In the genomic region with DNA sequence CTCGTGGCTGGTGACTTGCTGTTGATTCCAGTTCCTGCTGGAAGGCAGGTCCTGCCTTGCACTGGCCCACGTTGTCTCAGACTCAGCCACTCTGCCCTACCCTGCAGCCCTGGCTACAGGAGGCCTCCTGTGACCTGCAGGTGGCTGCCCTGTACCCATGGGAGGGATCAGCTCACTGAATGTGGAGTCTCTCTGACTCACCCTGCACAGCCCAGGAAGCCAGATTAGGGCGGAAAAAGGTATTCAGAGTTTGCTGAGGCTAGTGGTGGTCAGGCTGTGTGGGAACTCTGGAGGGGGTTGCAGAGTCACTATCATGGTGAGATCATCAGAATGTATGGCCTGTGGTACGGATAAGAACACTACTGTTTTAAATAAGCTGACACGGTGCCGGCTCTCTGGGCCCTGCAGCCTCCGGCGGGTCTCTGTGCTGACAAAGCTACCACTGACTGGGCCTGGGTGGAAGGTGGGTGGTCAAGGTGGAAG, we compare ENCODE assay signal across 1 cellular context.
TF ChIP-seq lines count a peak whose summit lies in the region.

No MANE protein-coding gene starts in this region.

TF ChIP-seq in K562, 482 proteins besides CTCF, POLR2A, EP300 and RAD21 (continued from another document and continues in another):
- TF ChIP-seq, protein P1, sequence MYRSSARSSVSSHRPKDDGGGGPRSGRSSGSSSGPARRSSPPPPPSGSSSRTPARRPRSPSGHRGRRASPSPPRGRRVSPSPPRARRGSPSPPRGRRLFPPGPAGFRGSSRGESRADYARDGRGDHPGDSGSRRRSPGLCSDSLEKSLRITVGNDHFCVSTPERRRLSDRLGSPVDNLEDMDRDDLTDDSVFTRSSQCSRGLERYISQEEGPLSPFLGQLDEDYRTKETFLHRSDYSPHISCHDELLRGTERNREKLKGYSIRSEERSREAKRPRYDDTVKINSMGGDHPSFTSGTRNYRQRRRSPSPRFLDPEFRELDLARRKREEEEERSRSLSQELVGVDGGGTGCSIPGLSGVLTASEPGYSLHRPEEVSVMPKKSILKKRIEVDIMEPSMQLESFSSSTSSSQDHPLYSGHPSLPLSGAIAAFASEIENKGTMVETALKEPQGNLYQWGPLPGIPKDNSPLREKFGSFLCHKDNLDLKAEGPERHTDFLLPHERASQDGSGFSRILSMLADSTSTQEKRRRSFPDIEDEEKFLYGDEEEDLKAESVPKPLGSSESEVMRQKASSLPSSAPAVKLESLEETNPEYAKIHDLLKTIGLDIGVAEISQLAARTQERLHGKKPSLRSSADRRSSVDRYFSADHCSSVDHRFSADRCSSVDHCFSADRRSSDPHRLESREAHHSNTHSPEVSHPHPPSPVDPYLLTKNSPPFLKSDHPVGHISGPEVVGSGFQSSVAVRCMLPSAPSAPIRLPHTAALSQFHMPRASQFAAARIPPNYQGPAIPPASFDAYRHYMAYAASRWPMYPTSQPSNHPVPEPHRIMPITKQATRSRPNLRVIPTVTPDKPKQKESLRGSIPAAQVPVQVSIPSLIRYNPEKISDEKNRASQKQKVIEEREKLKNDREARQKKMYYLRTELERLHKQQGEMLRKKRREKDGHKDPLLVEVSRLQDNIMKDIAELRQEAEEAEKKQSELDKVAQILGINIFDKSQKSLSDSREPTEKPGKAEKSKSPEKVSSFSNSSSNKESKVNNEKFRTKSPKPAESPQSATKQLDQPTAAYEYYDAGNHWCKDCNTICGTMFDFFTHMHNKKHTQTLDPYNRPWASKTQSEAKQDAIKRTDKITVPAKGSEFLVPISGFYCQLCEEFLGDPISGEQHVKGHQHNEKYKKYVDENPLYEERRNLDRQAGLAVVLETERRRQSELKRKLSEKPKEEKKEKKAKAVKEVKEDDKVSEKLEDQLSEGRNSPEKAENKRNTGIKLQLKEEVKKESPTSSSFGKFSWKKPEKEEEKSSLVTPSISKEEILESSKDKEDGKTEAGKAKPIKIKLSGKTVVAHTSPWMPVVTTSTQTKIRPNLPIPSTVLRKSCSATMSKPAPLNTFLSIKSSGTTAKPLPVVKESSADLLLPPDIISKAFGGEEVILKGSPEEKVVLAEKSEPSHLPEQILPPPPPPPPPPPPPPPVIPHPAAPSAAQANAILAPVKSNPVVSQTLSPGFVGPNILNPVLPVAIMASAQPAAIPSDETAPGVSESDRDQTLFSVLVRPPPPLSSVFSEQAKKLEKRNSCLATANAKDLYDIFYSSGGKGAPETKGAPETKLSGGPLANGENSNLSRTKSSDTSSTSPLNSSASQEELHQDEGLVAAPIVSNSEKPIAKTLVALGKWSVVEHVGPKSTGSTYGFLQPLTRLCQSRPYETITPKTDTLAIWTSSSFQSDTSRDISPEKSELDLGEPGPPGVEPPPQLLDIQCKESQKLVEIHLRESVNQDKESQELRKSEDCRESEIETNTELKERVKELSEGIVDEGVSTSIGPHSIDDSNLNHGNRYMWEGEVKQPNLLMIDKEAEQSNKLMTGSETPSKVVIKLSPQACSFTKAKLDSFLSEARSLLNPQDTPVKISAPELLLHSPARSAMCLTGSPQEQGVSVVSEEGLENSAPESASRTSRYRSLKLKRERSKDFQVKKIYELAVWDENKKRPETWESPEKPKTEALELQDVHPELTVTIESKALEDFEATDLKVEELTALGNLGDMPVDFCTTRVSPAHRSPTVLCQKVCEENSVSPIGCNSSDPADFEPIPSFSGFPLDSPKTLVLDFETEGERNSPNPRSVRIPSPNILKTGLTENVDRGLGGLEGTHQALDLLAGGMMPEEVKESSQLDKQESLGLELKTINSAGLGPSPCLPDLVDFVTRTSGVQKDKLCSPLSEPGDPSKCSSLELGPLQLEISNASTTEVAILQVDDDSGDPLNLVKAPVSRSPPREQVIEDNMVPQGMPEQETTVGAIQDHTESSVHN (IDR thresholded peaks at IDR 0.05; ENCODE audit: borderline replicate concordance in 1 of 2, low read depth in 1 of 2) = no peak
- TF ChIP-seq ARID1B (IDR thresholded peaks at IDR 0.05) (peak; percentile 81), ZNF316 (IDR thresholded peaks at IDR 0.05) (0 out of 2 replicates have a peak, but pooled peaks have one; percentile 29), SMARCA4 (IDR thresholded peaks at IDR 0.05) (peak; percentile 82), TRIM28 (IDR thresholded peaks at IDR 0.05) (peak; percentile 54; the same call in 1 of the 2 replicates), KHSRP (IDR thresholded peaks at IDR 0.05) (no peak), ZFX (CRISPR knock-in tag; IDR thresholded peaks at IDR 0.05) (0 out of 2 replicates have a peak, but pooled peaks have one; percentile 24), MTA3 (IDR thresholded peaks at IDR 0.05; ENCODE audit: borderline replicate concordance) (peak; percentile 44; the same call in 1 of the 2 replicates), STAT5A (IDR thresholded peaks at IDR 0.05; ENCODE audit: borderline replicate concordance, low read length) (no peak), DPF2 (IDR thresholded peaks at IDR 0.05) (peak; percentile 84), KDM1A (IDR thresholded peaks at IDR 0.05) (no peak), BRD9 (IDR thresholded peaks at IDR 0.05; ENCODE audit: low read depth, partially characterized antibody) (no peak), E2F3 (CRISPR knock-in tag; IDR thresholded peaks at IDR 0.05) (no peak), TRIM24 (IDR thresholded peaks at IDR 0.05) (peak; percentile 24 to 70; a peak in 2 of 4 replicates), HLTF (IDR thresholded peaks at IDR 0.05) (no peak), CTBP1 (IDR thresholded peaks at IDR 0.05; ENCODE audit: borderline replicate concordance) (peak; percentile 23; the same call in 1 of the 2 replicates), SMAD2 (IDR thresholded peaks at IDR 0.05; ENCODE audit: low read depth, low read length) (no peak), JUND (IDR thresholded peaks at IDR 0.05; ENCODE audit: borderline replicate concordance, low read depth, low read length) (peak; percentile 92), JUND (tag; IDR thresholded peaks at IDR 0.05; ENCODE audit: borderline replicate concordance, low read depth, low read length) (peak; percentile 89), TCF3 (CRISPR knock-in tag; IDR thresholded peaks at IDR 0.05) (peak; percentile 55; the same call in 1 of the 2 replicates), NBN (IDR thresholded peaks at IDR 0.05; ENCODE audit: low read depth) (peak; percentile 65; the same call in 1 of the 2 replicates), BRCA1 (IDR thresholded peaks at IDR 0.05) (no peak), BRCA1 (CRISPR knock-in tag; IDR thresholded peaks at IDR 0.05) (no peak), ZNF232 (CRISPR knock-in tag; IDR thresholded peaks at IDR 0.05) (no peak), C11orf30 (IDR thresholded peaks at IDR 0.05; ENCODE audit: low read depth) (peak; percentile 65), ZNF253 (CRISPR knock-in tag; conservative IDR thresholded peaks at IDR 0.05) (no peak), ZNF124 (CRISPR knock-in tag; IDR thresholded peaks at IDR 0.05) (no peak), CREM (IDR thresholded peaks at IDR 0.05; ENCODE audit: low read depth) (peak; percentile 51; the same call in 1 of the 2 replicates), SOX6 (IDR thresholded peaks at IDR 0.05) (0 out of 2 replicates have a peak, but pooled peaks have one; percentile 47), MAFK (IDR thresholded peaks at IDR 0.05; ENCODE audit: low read length) (peak; percentile 29; the same call in 1 of the 2 replicates), ASH1L (IDR thresholded peaks at IDR 0.05; ENCODE audit: borderline replicate concordance, low read depth, partially characterized antibody) (no peak), MECOM (CRISPR knock-in tag; IDR thresholded peaks at IDR 0.05) (no peak), MYBL2 (IDR thresholded peaks at IDR 0.05; ENCODE audit: low read depth) (no peak), MYBL2 (CRISPR knock-in tag; IDR thresholded peaks at IDR 0.05; ENCODE audit: borderline replicate concordance) (no peak), EP400 (IDR thresholded peaks at IDR 0.05) (peak; percentile 54; the same call in 1 of the 2 replicates), MAZ (CRISPR knock-in tag; conservative IDR thresholded peaks at IDR 0.05 in 1 of 2, IDR thresholded peaks at IDR 0.05 in 1 of 2) (peak; percentile 12 to 40; a peak in 1 of 4 replicates), ETS2 (tag; IDR thresholded peaks at IDR 0.05; ENCODE audit: borderline replicate concordance, poor library complexity, severe bottlenecking) (no peak)
- TF ChIP-seq, protein P2, sequence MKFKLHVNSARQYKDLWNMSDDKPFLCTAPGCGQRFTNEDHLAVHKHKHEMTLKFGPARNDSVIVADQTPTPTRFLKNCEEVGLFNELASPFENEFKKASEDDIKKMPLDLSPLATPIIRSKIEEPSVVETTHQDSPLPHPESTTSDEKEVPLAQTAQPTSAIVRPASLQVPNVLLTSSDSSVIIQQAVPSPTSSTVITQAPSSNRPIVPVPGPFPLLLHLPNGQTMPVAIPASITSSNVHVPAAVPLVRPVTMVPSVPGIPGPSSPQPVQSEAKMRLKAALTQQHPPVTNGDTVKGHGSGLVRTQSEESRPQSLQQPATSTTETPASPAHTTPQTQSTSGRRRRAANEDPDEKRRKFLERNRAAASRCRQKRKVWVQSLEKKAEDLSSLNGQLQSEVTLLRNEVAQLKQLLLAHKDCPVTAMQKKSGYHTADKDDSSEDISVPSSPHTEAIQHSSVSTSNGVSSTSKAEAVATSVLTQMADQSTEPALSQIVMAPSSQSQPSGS (CRISPR knock-in tag; IDR thresholded peaks at IDR 0.05) = no peak
- TF ChIP-seq, protein P3, sequence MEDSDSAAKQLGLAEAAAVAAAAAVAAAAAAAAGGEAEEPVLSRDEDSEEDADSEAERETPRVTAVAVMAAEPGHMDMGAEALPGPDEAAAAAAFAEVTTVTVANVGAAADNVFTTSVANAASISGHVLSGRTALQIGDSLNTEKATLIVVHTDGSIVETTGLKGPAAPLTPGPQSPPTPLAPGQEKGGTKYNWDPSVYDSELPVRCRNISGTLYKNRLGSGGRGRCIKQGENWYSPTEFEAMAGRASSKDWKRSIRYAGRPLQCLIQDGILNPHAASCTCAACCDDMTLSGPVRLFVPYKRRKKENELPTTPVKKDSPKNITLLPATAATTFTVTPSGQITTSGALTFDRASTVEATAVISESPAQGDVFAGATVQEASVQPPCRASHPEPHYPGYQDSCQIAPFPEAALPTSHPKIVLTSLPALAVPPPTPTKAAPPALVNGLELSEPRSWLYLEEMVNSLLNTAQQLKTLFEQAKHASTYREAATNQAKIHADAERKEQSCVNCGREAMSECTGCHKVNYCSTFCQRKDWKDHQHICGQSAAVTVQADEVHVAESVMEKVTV (CRISPR knock-in tag; IDR thresholded peaks at IDR 0.05) = 0 out of 2 replicates have a peak, but pooled peaks have one; percentile 10
- TF ChIP-seq, protein P4, sequence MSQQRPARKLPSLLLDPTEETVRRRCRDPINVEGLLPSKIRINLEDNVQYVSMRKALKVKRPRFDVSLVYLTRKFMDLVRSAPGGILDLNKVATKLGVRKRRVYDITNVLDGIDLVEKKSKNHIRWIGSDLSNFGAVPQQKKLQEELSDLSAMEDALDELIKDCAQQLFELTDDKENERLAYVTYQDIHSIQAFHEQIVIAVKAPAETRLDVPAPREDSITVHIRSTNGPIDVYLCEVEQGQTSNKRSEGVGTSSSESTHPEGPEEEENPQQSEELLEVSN (IDR thresholded peaks at IDR 0.05; ENCODE audit: borderline replicate concordance in 1 of 2, extremely low read depth in 1 of 2, insufficient read depth in 1 of 2, insufficient read length in 1 of 2, low read depth in 1 of 2, low read length in 1 of 2, poor library complexity in 1 of 2, severe bottlenecking in 1 of 2) = no peak
- TF ChIP-seq, protein P5, sequence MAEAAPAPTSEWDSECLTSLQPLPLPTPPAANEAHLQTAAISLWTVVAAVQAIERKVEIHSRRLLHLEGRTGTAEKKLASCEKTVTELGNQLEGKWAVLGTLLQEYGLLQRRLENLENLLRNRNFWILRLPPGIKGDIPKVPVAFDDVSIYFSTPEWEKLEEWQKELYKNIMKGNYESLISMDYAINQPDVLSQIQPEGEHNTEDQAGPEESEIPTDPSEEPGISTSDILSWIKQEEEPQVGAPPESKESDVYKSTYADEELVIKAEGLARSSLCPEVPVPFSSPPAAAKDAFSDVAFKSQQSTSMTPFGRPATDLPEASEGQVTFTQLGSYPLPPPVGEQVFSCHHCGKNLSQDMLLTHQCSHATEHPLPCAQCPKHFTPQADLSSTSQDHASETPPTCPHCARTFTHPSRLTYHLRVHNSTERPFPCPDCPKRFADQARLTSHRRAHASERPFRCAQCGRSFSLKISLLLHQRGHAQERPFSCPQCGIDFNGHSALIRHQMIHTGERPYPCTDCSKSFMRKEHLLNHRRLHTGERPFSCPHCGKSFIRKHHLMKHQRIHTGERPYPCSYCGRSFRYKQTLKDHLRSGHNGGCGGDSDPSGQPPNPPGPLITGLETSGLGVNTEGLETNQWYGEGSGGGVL (CRISPR knock-in tag; IDR thresholded peaks at IDR 0.05) = no peak
- TF ChIP-seq, protein P6, sequence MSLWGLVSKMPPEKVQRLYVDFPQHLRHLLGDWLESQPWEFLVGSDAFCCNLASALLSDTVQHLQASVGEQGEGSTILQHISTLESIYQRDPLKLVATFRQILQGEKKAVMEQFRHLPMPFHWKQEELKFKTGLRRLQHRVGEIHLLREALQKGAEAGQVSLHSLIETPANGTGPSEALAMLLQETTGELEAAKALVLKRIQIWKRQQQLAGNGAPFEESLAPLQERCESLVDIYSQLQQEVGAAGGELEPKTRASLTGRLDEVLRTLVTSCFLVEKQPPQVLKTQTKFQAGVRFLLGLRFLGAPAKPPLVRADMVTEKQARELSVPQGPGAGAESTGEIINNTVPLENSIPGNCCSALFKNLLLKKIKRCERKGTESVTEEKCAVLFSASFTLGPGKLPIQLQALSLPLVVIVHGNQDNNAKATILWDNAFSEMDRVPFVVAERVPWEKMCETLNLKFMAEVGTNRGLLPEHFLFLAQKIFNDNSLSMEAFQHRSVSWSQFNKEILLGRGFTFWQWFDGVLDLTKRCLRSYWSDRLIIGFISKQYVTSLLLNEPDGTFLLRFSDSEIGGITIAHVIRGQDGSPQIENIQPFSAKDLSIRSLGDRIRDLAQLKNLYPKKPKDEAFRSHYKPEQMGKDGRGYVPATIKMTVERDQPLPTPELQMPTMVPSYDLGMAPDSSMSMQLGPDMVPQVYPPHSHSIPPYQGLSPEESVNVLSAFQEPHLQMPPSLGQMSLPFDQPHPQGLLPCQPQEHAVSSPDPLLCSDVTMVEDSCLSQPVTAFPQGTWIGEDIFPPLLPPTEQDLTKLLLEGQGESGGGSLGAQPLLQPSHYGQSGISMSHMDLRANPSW (CRISPR knock-in tag; IDR thresholded peaks at IDR 0.05) = no peak
- TF ChIP-seq, protein P7, sequence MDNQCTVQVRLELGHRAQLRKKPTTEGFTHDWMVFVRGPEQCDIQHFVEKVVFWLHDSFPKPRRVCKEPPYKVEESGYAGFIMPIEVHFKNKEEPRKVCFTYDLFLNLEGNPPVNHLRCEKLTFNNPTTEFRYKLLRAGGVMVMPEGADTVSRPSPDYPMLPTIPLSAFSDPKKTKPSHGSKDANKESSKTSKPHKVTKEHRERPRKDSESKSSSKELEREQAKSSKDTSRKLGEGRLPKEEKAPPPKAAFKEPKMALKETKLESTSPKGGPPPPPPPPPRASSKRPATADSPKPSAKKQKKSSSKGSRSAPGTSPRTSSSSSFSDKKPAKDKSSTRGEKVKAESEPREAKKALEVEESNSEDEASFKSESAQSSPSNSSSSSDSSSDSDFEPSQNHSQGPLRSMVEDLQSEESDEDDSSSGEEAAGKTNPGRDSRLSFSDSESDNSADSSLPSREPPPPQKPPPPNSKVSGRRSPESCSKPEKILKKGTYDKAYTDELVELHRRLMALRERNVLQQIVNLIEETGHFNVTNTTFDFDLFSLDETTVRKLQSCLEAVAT (IDR thresholded peaks at IDR 0.05) = 0 out of 4 replicates have a peak, but pooled peaks of 1 of the 2 experiments have one; percentile 19
